15 cellular contexts compared by ENCODE assay signal in genomic region chr12:129393357-129393937, GRCh38.
DNase-seq lines count a peak whose midpoint lies in the region; ATAC-seq and TF ChIP-seq lines count a peak whose summit lies in the region.
"Had no signal": no experiment of that assay in that cellular context is flagged by ENCODE, and none has a peak within 500 bp of the region (broad histone marks: within the 10 kb centered on the region; RNA-seq: fewer than 3 reads in every experiment).

No MANE protein-coding gene starts in this region.

- ATAC-seq in sciatic nerve, result no peak

- H3K27ac Mint-ChIP-seq in type B pancreatic cell, result no peak overlapping the region
- H3K27ac Mint-ChIP-seq in activated T-cell treated with anti-CD3 and anti-CD28 coated beads, Interleukin-2, amount 50 U/mL, for 24 hours, result no peak overlapping the region
- H3K27ac Mint-ChIP-seq: CD8-positive, alpha-beta memory T cell had no signal

- no peaks in the 10 kb centered on the region for H3K9me3 Mint-ChIP-seq in type B pancreatic cell
- peaks cover 5% of the 10 kb centered on the region for H3K9me3 Mint-ChIP-seq in activated T-cell treated with anti-CD3 and anti-CD28 coated beads, Interleukin-2, amount 50 U/mL, for 24 hours
- H3K9me3 Mint-ChIP-seq: H9 had no signal

- H3K4me1 Mint-ChIP-seq in type B pancreatic cell (ENCODE audit: unreplicated experiment), result no peaks in the 10 kb centered on the region
- no peaks in the 10 kb centered on the region for H3K4me1 Mint-ChIP-seq in activated T-cell treated with anti-CD3 and anti-CD28 coated beads, Interleukin-2, amount 50 U/mL, for 24 hours (ENCODE audit: low read depth)
- H3K4me1 Mint-ChIP-seq: CD8-positive, alpha-beta memory T cell; H9 had no signal

- peaks cover 9% of the 10 kb centered on the region for H3K27me3 Mint-ChIP-seq in type B pancreatic cell
- H3K27me3 Mint-ChIP-seq in activated T-cell treated with anti-CD3 and anti-CD28 coated beads, Interleukin-2, amount 50 U/mL, for 24 hours, result no peaks in the 10 kb centered on the region
- H3K27me3 Mint-ChIP-seq: CD8-positive, alpha-beta memory T cell had no signal

- intact Hi-C loops in sciatic nerve (cut with DNase I), result no loop called here

- H3K4me3 Mint-ChIP-seq in type B pancreatic cell, result no peak overlapping the region
- no peak overlapping the region for H3K4me3 Mint-ChIP-seq in activated T-cell treated with anti-CD3 and anti-CD28 coated beads, Interleukin-2, amount 50 U/mL, for 24 hours
- H3K4me3 Mint-ChIP-seq: H9 had no signal

- DNase-seq in NCI-H510A treated with DMSO at 0.1 percent for 48 hours (lab: John Stamatoyannopoulos, UW), result peak; percentile 49
- no peak for DNase-seq in NCI-H510A (lab: John Stamatoyannopoulos, UW)
- peak; percentile 1 for DNase-seq in cerebellar cortex (ENCODE audit: low spot score)
- peak; percentile 6 for DNase-seq in medulla oblongata (ENCODE audit: extremely low spot score)
- DNase-seq in sciatic nerve (ENCODE audit: low spot score), result no peak
- DNase-seq in type B pancreatic cell (ENCODE audit: extremely low spot score, unreplicated experiment), result no peak
- DNase-seq in activated T-cell treated with anti-CD3 and anti-CD28 coated beads, Interleukin-2, amount 50 U/mL, for 24 hours, result no peak
- DNase-seq: 8988T; AML-193; CD8-positive, alpha-beta memory T cell; DMS53; GDM1; GOT3; H9; IMR-90 had no signal

- TF ChIP-seq CTCF in type B pancreatic cell (conservative IDR thresholded peaks at IDR 0.05), result no peak

- H3K36me3 Mint-ChIP-seq in type B pancreatic cell, result no peaks in the 10 kb centered on the region
- H3K36me3 Mint-ChIP-seq in activated T-cell treated with anti-CD3 and anti-CD28 coated beads, Interleukin-2, amount 50 U/mL, for 24 hours (ENCODE audit: low read depth), result no peaks in the 10 kb centered on the region
- H3K36me3 Mint-ChIP-seq: CD8-positive, alpha-beta memory T cell had no signal

Comparison
In these comparisons a context has a peak if more than half of its experiments do, and no peak if none do; other contexts are left out.
1. DNase-seq: peak in NCI-H510A treated with DMSO at 0.1 percent for 48 hours (single experiment), cerebellar cortex (single experiment) and medulla oblongata (single experiment); none in NCI-H510A (single experiment), sciatic nerve (single experiment), type B pancreatic cell (single experiment) and activated T-cell treated with anti-CD3 and anti-CD28 coated beads, Interleukin-2, amount 50 U/mL, for 24 hours (single experiment).